In the genomic region with DNA sequence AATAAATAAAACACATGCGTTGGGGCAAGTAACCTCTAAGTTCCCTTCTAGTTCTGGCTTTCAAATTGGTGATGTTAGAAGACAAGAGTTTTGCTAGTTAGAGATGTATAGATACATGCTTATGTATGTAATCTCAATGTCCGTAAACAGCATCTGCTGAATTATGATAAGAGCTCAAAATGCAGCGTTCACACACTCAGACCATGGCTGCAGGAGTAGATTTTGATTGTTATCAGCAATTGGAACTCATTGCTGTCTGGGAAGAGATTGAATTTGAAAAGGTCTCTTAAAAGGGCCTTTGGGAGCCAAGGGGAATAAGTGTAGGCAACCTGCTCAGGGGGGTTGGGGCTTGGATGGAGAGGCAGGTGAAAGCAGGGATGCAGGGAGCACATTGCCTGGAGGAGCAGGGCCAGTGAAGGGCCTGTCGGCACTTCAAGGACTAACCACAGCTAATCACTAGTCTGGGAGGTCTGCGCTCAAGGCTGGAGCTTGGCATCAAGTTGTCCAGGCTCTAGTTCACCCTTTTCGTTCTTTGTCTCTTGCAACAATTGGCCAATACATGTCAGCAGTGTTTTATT, we compare ENCODE assay signal across 1 cellular context.
TF ChIP-seq lines count a peak whose summit lies in the region.

No MANE protein-coding gene starts in this region.

TF ChIP-seq in HepG2, 621 proteins besides CTCF, POLR2A, EP300 and RAD21:
- TF ChIP-seq ZNF577 (CRISPR knock-in tag; IDR thresholded peaks at IDR 0.05; ENCODE audit: borderline replicate concordance, low read depth) (no peak), GATAD2A (CRISPR knock-in tag; IDR thresholded peaks at IDR 0.05) (no peak), JARID2 (CRISPR knock-in tag; IDR thresholded peaks at IDR 0.05; ENCODE audit: insufficient replicate concordance) (no peak), NPAS2 (CRISPR knock-in tag; IDR thresholded peaks at IDR 0.05; ENCODE audit: borderline replicate concordance) (no peak), ATRX (CRISPR knock-in tag; IDR thresholded peaks at IDR 0.05; ENCODE audit: borderline replicate concordance) (no peak), SP140L (CRISPR knock-in tag; IDR thresholded peaks at IDR 0.05; ENCODE audit: borderline replicate concordance) (no peak), ZNF343 (CRISPR knock-in tag; IDR thresholded peaks at IDR 0.05) (no peak), ZNF326 (CRISPR knock-in tag; IDR thresholded peaks at IDR 0.05; ENCODE audit: borderline replicate concordance) (no peak), GFI1 (CRISPR knock-in tag; IDR thresholded peaks at IDR 0.05; ENCODE audit: borderline replicate concordance) (no peak), ZNF136 (CRISPR knock-in tag; IDR thresholded peaks at IDR 0.05; ENCODE audit: low read depth) (no peak)
- TF ChIP-seq, protein P1, sequence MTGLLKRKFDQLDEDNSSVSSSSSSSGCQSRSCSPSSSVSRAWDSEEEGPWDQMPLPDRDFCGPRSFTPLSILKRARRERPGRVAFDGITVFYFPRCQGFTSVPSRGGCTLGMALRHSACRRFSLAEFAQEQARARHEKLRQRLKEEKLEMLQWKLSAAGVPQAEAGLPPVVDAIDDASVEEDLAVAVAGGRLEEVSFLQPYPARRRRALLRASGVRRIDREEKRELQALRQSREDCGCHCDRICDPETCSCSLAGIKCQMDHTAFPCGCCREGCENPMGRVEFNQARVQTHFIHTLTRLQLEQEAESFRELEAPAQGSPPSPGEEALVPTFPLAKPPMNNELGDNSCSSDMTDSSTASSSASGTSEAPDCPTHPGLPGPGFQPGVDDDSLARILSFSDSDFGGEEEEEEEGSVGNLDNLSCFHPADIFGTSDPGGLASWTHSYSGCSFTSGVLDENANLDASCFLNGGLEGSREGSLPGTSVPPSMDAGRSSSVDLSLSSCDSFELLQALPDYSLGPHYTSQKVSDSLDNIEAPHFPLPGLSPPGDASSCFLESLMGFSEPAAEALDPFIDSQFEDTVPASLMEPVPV (CRISPR knock-in tag; IDR thresholded peaks at IDR 0.05) = no peak
- TF ChIP-seq, protein P2, sequence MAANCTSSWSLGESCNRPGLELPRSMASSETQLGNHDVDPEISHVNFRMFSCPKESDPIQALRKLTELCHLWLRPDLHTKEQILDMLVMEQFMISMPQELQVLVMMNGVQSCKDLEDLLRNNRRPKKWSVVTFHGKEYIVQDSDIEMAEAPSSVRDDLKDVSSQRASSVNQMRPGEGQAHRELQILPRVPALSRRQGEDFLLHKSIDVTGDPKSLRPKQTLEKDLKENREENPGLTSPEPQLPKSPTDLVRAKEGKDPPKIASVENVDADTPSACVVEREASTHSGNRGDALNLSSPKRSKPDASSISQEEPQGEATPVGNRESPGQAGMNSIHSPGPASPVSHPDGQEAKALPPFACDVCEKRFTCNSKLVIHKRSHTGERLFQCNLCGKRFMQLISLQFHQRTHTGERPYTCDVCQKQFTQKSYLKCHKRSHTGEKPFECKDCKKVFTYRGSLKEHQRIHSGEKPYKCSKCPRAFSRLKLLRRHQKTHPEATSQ (CRISPR knock-in tag; IDR thresholded peaks at IDR 0.05; ENCODE audit: borderline replicate concordance) = no peak
- TF ChIP-seq, protein P3, sequence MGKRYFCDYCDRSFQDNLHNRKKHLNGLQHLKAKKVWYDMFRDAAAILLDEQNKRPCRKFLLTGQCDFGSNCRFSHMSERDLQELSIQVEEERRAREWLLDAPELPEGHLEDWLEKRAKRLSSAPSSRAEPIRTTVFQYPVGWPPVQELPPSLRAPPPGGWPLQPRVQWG (CRISPR knock-in tag; IDR thresholded peaks at IDR 0.05; ENCODE audit: borderline replicate concordance, low read depth) = no peak
- TF ChIP-seq, protein P4, sequence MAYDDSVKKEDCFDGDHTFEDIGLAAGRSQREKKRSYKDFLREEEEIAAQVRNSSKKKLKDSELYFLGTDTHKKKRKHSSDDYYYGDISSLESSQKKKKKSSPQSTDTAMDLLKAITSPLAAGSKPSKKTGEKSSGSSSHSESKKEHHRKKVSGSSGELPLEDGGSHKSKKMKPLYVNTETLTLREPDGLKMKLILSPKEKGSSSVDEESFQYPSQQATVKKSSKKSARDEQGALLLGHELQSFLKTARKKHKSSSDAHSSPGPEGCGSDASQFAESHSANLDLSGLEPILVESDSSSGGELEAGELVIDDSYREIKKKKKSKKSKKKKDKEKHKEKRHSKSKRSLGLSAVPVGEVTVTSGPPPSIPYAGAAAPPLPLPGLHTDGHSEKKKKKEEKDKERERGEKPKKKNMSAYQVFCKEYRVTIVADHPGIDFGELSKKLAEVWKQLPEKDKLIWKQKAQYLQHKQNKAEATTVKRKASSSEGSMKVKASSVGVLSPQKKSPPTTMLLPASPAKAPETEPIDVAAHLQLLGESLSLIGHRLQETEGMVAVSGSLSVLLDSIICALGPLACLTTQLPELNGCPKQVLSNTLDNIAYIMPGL (CRISPR knock-in tag; IDR thresholded peaks at IDR 0.05; ENCODE audit: borderline replicate concordance in 1 of 2, low read depth in 1 of 2) = no peak
- TF ChIP-seq, protein P5, sequence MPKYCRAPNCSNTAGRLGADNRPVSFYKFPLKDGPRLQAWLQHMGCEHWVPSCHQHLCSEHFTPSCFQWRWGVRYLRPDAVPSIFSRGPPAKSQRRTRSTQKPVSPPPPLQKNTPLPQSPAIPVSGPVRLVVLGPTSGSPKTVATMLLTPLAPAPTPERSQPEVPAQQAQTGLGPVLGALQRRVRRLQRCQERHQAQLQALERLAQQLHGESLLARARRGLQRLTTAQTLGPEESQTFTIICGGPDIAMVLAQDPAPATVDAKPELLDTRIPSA (CRISPR knock-in tag; IDR thresholded peaks at IDR 0.05; ENCODE audit: borderline replicate concordance) = no peak
TF ChIP-seq in HepG2: peak in this region for 0.
